ENCODE assay signal across 28 cellular contexts in genomic region chr11:44213148-44213547, GRCh38.
"Had no signal": no experiment of that assay in that cellular context is flagged by ENCODE, and none has a peak within 500 bp of the region (broad histone marks: within the 10 kb centered on the region; RNA-seq: fewer than 3 reads in every experiment).

No MANE protein-coding gene starts in this region.

- H3K36me3 ChIP-seq: cardiac muscle cell had no signal

- DNase-seq: activated B cell treated with CpG ODN at 0.5 μM for 24 hours; activated CD4-positive, alpha-beta memory T cell treated with anti-CD3 and anti-CD28 coated beads for 36 hours; activated CD4-positive, alpha-beta T cell treated with anti-CD3 and anti-CD28 coated beads for 4 hours; activated CD4-positive, alpha-beta T cell treated with anti-CD3 and anti-CD28 coated beads, Interleukin-2, amount 10 ng/mL, durations not matched to agents 24 days and 14 days; activated CD4-positive, alpha-beta T cell treated with anti-CD3 and anti-CD28 coated beads, Interleukin-2, amount 50 U/mL, for 1 hour; activated CD4-positive, alpha-beta T cell treated with anti-CD3 and anti-CD28 coated beads, Interleukin-2, amount 50 U/mL, for 4 hours; activated CD4-positive, CD25-positive, alpha-beta regulatory T cell treated with anti-CD3 and anti-CD28 coated beads, Interleukin-2, amount 50 U/mL, for 72 hours; activated CD8-positive, alpha-beta memory T cell treated with anti-CD3 and anti-CD28 coated beads, Interleukin-2, amount 50 U/mL, for 4 hours; activated CD8-positive, alpha-beta T cell treated with anti-CD3 and anti-CD28 coated beads for 36 hours; activated effector memory CD4-positive, alpha-beta T cell treated with Interleukin-2 at 50 U/mL for 16 hours; activated gamma-delta T cell; activated naive CD4-positive, alpha-beta T cell treated with anti-CD3 and anti-CD28 coated beads, Interleukin-2, amount 10 ng/mL, durations not matched to agents 7 days and 5 days; activated naive CD4-positive, alpha-beta T cell treated with Interleukin-2 at 50 U/mL for 16 hours; activated naive CD8-positive, alpha-beta T cell treated with anti-CD3 and anti-CD28 coated beads, Interleukin-2, amount 10 ng/mL, durations not matched to agents 7 days and 5 days; activated naive CD8-positive, alpha-beta T cell treated with anti-CD3 and anti-CD28 coated beads, Interleukin-2, amount 50 U/mL, for 24 hours; activated T-cell treated with anti-CD3 and anti-CD28 coated beads for 4 hours; activated T-cell treated with anti-CD3 and anti-CD28 coated beads, Interleukin-2, amount 50 U/mL, for 1 hour; activated T-cell treated with anti-CD3 and anti-CD28 coated beads, Interleukin-2, amount 50 U/mL, for 48 hours; amygdala; anterior cingulate cortex; caudate nucleus; T-helper 1 cell; T-helper 9 cell had no signal

- H3K27me3 ChIP-seq: ascending aorta, cardiac muscle cell had no signal

- H3K4me1 ChIP-seq: ascending aorta had no signal

- FAIRE-seq: bronchial epithelial cell, TTC549 had no signal

- ATAC-seq: activated CD8-positive, alpha-beta T cell treated with anti-CD3 and anti-CD28 coated beads for 36 hours; activated naive CD8-positive, alpha-beta T cell treated with anti-CD3 and anti-CD28 coated beads, Interleukin-2, amount 50 U/mL, for 24 hours had no signal

- H3K9me3 ChIP-seq: ascending aorta had no signal

- H3K27ac ChIP-seq: ascending aorta, cardiac muscle cell, VCaP had no signal

- H3K4me3 ChIP-seq: ascending aorta, cardiac muscle cell had no signal
